Comparison of ENCODE assay signal across 10 cellular contexts in the genomic region with DNA sequence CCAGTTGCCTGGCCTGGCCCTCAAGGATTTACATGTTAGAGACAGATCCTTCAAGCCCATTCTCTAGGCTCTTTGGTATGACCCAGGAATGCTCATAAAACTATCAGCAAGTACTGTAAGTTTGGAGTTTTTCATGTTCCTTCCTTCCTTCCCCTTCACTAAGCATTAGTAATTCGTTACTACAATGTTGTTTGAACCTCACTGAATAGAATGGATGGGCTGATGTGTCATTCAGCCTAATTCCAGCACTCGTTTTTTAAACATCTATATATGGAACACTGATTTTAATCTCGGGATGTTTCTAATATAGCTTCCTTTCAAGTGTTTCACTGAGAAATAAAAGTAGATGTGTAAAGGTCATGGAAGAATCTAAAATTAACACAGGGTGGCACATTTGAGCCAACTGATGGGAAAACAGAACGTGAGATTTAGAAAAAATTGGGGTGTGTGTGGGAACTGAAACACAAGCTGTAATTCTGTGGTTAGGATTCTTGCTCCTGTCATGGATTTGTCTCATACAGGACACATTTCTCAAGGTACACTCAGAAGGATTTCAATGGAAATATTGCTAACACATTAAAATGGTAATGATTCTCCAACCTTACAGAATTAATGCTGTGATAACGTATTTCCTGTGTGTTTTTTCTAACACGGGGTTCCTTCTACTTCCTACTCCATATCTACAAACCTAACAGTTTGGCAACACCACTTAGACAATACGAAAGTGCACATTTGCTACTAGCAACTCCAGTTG.
A peak's percentile ranks its signal among the peaks of the same experiment; 100 is the strongest.
DNase-seq lines count a peak whose midpoint lies in the region; ATAC-seq lines count a peak whose summit lies in the region.
"Had no signal": no experiment of that assay in that cellular context is flagged by ENCODE, and none has a peak within 500 bp of the region (broad histone marks: within the 10 kb centered on the region; RNA-seq: fewer than 3 reads in every experiment).

No MANE protein-coding gene starts in this region.

- no peak overlapping the region for H3K4me3 ChIP-seq in Karpas-422 (ENCODE audit: low read length)

- H3K27ac Mint-ChIP-seq in activated naive CD4-positive, alpha-beta T cell treated with anti-CD3 and anti-CD28 coated beads, Interleukin-2, amount 50 U/mL, for 72 hours = no peak overlapping the region

- ATAC-seq in GM19452 (IDR thresholded peaks at IDR 0.05; ENCODE audit: unreplicated experiment) = peak; percentile 63
- ATAC-seq in GM21367 (IDR thresholded peaks at IDR 0.05; ENCODE audit: unreplicated experiment) = no peak
- ATAC-seq in HG03571 (IDR thresholded peaks at IDR 0.05; ENCODE audit: unreplicated experiment) = no peak
- no peak for ATAC-seq in activated naive CD4-positive, alpha-beta T cell treated with anti-CD3 and anti-CD28 coated beads, Interleukin-2, amount 50 U/mL, for 72 hours
- ATAC-seq: naive thymus-derived CD8-positive, alpha-beta T cell had no signal

- H4K20me1 ChIP-seq in Karpas-422 (ENCODE audit: insufficient read depth, low read depth, low read length) = no peaks in the 10 kb centered on the region

- H3K36me3 ChIP-seq in Karpas-422 (ENCODE audit: insufficient read depth, low read length) = no peaks in the 10 kb centered on the region

- no peaks in the 10 kb centered on the region for H3K9me2 ChIP-seq in Karpas-422 (replicated peaks; ENCODE audit: insufficient read depth, low read length)

- no peaks in the 10 kb centered on the region for H3K9me3 ChIP-seq in Karpas-422 (ENCODE audit: low read length)

- no peaks in the 10 kb centered on the region for H3K79me2 ChIP-seq in Karpas-422 (ENCODE audit: low read length)

- H3K9ac ChIP-seq in Karpas-422 (ENCODE audit: low read length) = no peak overlapping the region

- peaks cover 0 to 21% of the 10 kb centered on the region in 2 donors for H3K36me3 Mint-ChIP-seq in activated naive CD4-positive, alpha-beta T cell treated with anti-CD3 and anti-CD28 coated beads, Interleukin-2, amount 50 U/mL, for 72 hours

- DNase-seq in AG08395 (ENCODE audit: low spot score) (peak; percentile 52), OCI-M1 (lab: John Stamatoyannopoulos, UW) (peak; percentile 12), glomerular endothelial cell (ENCODE audit: extremely low read depth, low read depth, low spot score) (peak; percentile 89), Karpas-422 (no peak)
- no peak for DNase-seq in activated naive CD4-positive, alpha-beta T cell treated with anti-CD3 and anti-CD28 coated beads, Interleukin-2, amount 50 U/mL, for 72 hours (ENCODE audit: low spot score in 2 of 2)
- DNase-seq: activated CD8-positive, alpha-beta memory T cell treated with anti-CD3 and anti-CD28 coated beads, Interleukin-2, amount 50 U/mL, for 4 hours; naive thymus-derived CD8-positive, alpha-beta T cell had no signal

- no peak overlapping the region for H2AFZ ChIP-seq in Karpas-422 (ENCODE audit: low read length)

- H3K27ac ChIP-seq in Karpas-422 (ENCODE audit: low read length) = no peak overlapping the region

- H3K4me1 ChIP-seq in Karpas-422 (ENCODE audit: low read length) = no peaks in the 10 kb centered on the region

- no peaks in the 10 kb centered on the region for H3K27me3 ChIP-seq in Karpas-422 (ENCODE audit: low read length)

- H3K4me2 ChIP-seq in Karpas-422 (ENCODE audit: low read depth, low read length, poor library complexity, severe bottlenecking) = no peak overlapping the region

- H3K9me3 Mint-ChIP-seq in activated naive CD4-positive, alpha-beta T cell treated with anti-CD3 and anti-CD28 coated beads, Interleukin-2, amount 50 U/mL, for 72 hours = no peaks in the 10 kb centered on the region
- H3K9me3 Mint-ChIP-seq: naive thymus-derived CD8-positive, alpha-beta T cell had no signal

Comparison
In these comparisons a context has a peak if more than half of its experiments do, and no peak if none do; other contexts are left out.
1. DNase-seq: peak in AG08395 (single experiment), OCI-M1 (single experiment) and glomerular endothelial cell (single experiment); none in Karpas-422 (single experiment) and activated naive CD4-positive, alpha-beta T cell treated with anti-CD3 and anti-CD28 coated beads, Interleukin-2, amount 50 U/mL, for 72 hours (0 of 2).